ENCODE assay signal across 26 cellular contexts in the genomic region with DNA sequence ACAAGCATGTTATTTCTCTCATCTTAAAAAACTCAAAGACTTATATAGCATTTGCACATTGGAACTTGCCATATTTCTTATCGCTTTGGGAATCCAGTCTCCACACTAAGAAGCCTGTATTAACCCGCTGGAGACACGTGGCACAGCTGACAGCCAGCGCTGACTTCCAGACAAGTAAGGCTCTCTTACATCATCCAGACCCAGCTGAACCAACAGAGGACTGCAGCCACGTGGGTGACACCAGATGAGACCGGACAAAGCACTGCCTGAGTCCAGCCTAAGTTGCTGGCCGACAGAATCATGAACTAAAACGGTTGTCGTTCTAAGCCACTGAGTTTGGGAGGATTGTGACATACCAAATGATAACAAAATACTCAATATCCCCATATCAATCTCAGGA. TPM values are rescaled to one million over a fixed set of nuclear protein-coding genes. Genes with fewer than 3 reads are reported as not detected.
DNase-seq lines count a peak whose midpoint lies in the region; FAIRE-seq and TF ChIP-seq lines count a peak whose summit lies in the region.
"Had no signal": no experiment of that assay in that cellular context is flagged by ENCODE, and none has a peak within 500 bp of the region (broad histone marks: within the 10 kb centered on the region; RNA-seq: fewer than 3 reads in every experiment).

No MANE protein-coding gene starts in this region.

- no peak for TF ChIP-seq EP300 in tibial nerve (IDR thresholded peaks at IDR 0.05)

- 70% methylated on average over 9 of the region's 9 CpGs for WGBS in mammary epithelial cell (ENCODE audit: low coverage, missing lambda C conversion rate)
- WGBS in tibial nerve, 2 donors, result 76 to 78% methylated on average over 9 of the region's 9 CpGs

- no peak overlapping the region for H3K4me3 Mint-ChIP-seq in MCF 10A (ENCODE audit: unreplicated experiment)
- H3K4me3 Mint-ChIP-seq: activated CD4-positive, alpha-beta T cell treated with anti-CD3 and anti-CD28 coated beads for 36 hours; activated T-cell treated with anti-CD3 and anti-CD28 coated beads, Interleukin-2, amount 50 U/mL, for 4 hours; brain; CD4-positive, alpha-beta memory T cell; T-helper 1 cell treated with Interleukin-12 subunit alpha and Interleukin-12 subunit beta and Interleukin-4 antibody, amounts not matched to agents 30 μg/mL and 1 μg/mL, for 36 hours had no signal

- no peaks in the 10 kb centered on the region for H3K4me1 Mint-ChIP-seq in MCF 10A (ENCODE audit: insufficient read depth, unreplicated experiment)

- no peaks in the 10 kb centered on the region for H3K36me3 Mint-ChIP-seq in MCF 10A (ENCODE audit: insufficient read depth, unreplicated experiment)
- H3K36me3 Mint-ChIP-seq: CD4-positive, alpha-beta memory T cell had no signal

- H3K4me2 ChIP-seq in mammary epithelial cell (ENCODE audit: insufficient read depth, low read depth, low read length), result no peak overlapping the region

- CTCF ChIA-PET in mammary epithelial cell (lab: Charles Lee; ENCODE audit: low non-redundant PET), result no interaction called here
- CTCF ChIA-PET in MCF 10A (lab: Yijun Ruan, JAX), result interaction anchor here (0.6 to 2.0 kb wide), 7 partner anchors 9 to 465 kb away, joined by 3 to 12 read pairs (median 4); no protein-coding TSS in a partner anchor

- TF ChIP-seq CTCF in mammary epithelial cell (conservative IDR thresholded peaks at IDR 0.05 in 1 of 2, IDR thresholded peaks at IDR 0.05 in 1 of 2; ENCODE audit: extremely low read depth in 1 of 2, insufficient read depth in 1 of 2, low read depth in 1 of 2, low read length in 2 of 2) (no peak), MCF 10A (IDR thresholded peaks at IDR 0.05; ENCODE audit: unreplicated experiment) (no peak), tibial nerve (IDR thresholded peaks at IDR 0.05) (no peak), tibial artery (IDR thresholded peaks at IDR 0.05) (no peak), uterus (IDR thresholded peaks at IDR 0.05) (no peak)

- dilution Hi-C loops in mammary epithelial cell (cut with HindIII; ENCODE audit: low sequenced_read_pairs), result loop anchor here (25.0 kb wide), 1 partner anchor 462 kb away; no protein-coding TSS in a partner anchor

- no peak for TF ChIP-seq POLR2A in tibial nerve (IDR thresholded peaks at IDR 0.05)
- TF ChIP-seq POLR2A in uterus (IDR thresholded peaks at IDR 0.05), result no peak

- H3K9ac ChIP-seq in mammary epithelial cell (ENCODE audit: insufficient read depth, low read length), result no peak overlapping the region

- no peaks in the 10 kb centered on the region for H3K27me3 Mint-ChIP-seq in MCF 10A (ENCODE audit: insufficient read depth, unreplicated experiment)
- H3K27me3 Mint-ChIP-seq: activated CD4-positive, alpha-beta T cell treated with anti-CD3 and anti-CD28 coated beads for 36 hours; CD4-positive, alpha-beta memory T cell had no signal

- no peak overlapping the region for H3K27ac Mint-ChIP-seq in MCF 10A (ENCODE audit: low read depth, unreplicated experiment)
- H3K27ac Mint-ChIP-seq: activated CD4-positive, alpha-beta T cell treated with anti-CD3 and anti-CD28 coated beads for 36 hours; brain; CD4-positive, alpha-beta memory T cell; progenitor cell of endocrine pancreas; T-helper 1 cell treated with Interleukin-12 subunit alpha and Interleukin-12 subunit beta and Interleukin-4 antibody, amounts not matched to agents 30 μg/mL and 1 μg/mL, for 36 hours had no signal

- BruUV-seq in mammary epithelial cell (replicated peaks; lab: Mats Ljungman, UMichigan), result no TSS peak
- BruUV-seq in MCF 10A (replicated peaks; lab: Mats Ljungman, UMichigan), result no TSS peak

- H3K27ac ChIP-seq in mammary epithelial cell (ENCODE audit: insufficient read depth, low read depth, low read length), result no peak overlapping the region
- no peak overlapping the region for H3K27ac ChIP-seq in tibial nerve
- no peak overlapping the region for H3K27ac ChIP-seq in tibial artery
- H3K27ac ChIP-seq in uterus, result no peak overlapping the region
- H3K27ac ChIP-seq: SK-N-MC had no signal

- FAIRE-seq in frontal cortex (lab: Jason Lieb, UNC), result peak; percentile 79
- FAIRE-seq: A204.1, GM12892 had no signal

- H3K79me2 ChIP-seq in mammary epithelial cell (ENCODE audit: insufficient read depth, low read length), result no peaks in the 10 kb centered on the region

- H3K4me1 ChIP-seq in mammary epithelial cell (ENCODE audit: insufficient read depth, low read length) (no peaks in the 10 kb centered on the region), tibial nerve (no peaks in the 10 kb centered on the region), tibial artery (no peaks in the 10 kb centered on the region), uterus (no peaks in the 10 kb centered on the region)

- H4K20me1 ChIP-seq in mammary epithelial cell (ENCODE audit: insufficient read depth, low read length), result no peaks in the 10 kb centered on the region

- H3K4me3 ChIP-seq in mammary epithelial cell (replicated peaks in 1 of 3; ENCODE audit: insufficient read depth in 1 of 3, low read depth in 2 of 3, low read length in 3 of 3), result no peak overlapping the region
- H3K4me3 ChIP-seq in tibial nerve, result no peak overlapping the region
- H3K4me3 ChIP-seq in tibial artery, result no peak overlapping the region
- no peak overlapping the region for H3K4me3 ChIP-seq in uterus
- H3K4me3 ChIP-seq: SK-N-MC had no signal

- H3K9me3 ChIP-seq in mammary epithelial cell (replicated peaks; ENCODE audit: insufficient read depth, low read length), result no peaks in the 10 kb centered on the region
- H3K9me3 ChIP-seq in tibial nerve, result peaks cover 0 to 3% (median 0%) of the 10 kb centered on the region in 4 donors
- H3K9me3 ChIP-seq in tibial artery, result peaks cover 0 to 10% (median 0%) of the 10 kb centered on the region in 3 donors
- H3K9me3 ChIP-seq in uterus, result no peaks in the 10 kb centered on the region

- H3K9me3 Mint-ChIP-seq in MCF 10A (ENCODE audit: unreplicated experiment), result no peaks in the 10 kb centered on the region
- H3K9me3 Mint-ChIP-seq: activated T-cell treated with anti-CD3 and anti-CD28 coated beads, Interleukin-2, amount 50 U/mL, for 4 hours; CD4-positive, alpha-beta memory T cell; T-helper 1 cell treated with Interleukin-12 subunit alpha and Interleukin-12 subunit beta and Interleukin-4 antibody, amounts not matched to agents 30 μg/mL and 1 μg/mL, for 36 hours had no signal

- POLR2A ChIA-PET in MCF 10A (lab: Yijun Ruan, JAX), result interaction anchor here (0.8 kb wide), 2 partner anchors 9 to 16 kb away, joined by 3 read pairs; no protein-coding TSS in a partner anchor

- intact Hi-C loops in mammary epithelial cell (cut with micrococcal nuclease) (no loop called here), MCF 10A (cut with micrococcal nuclease) (no loop called here), tibial artery (cut with DNase I; ENCODE audit: low total_unique reads) (loop anchor here (5.0 kb wide), 1 partner anchor 457 kb away; no protein-coding TSS in a partner anchor), uterus (cut with DNase I; ENCODE audit: low total_unique reads) (no loop called here)

- peaks cover 4% of the 10 kb centered on the region for H3K27me3 ChIP-seq in mammary epithelial cell (ENCODE audit: insufficient read depth, low read length)
- no peaks in the 10 kb centered on the region for H3K27me3 ChIP-seq in tibial nerve
- H3K27me3 ChIP-seq in tibial artery, result no peaks in the 10 kb centered on the region
- no peaks in the 10 kb centered on the region for H3K27me3 ChIP-seq in uterus

- no peaks in the 10 kb centered on the region for H3K36me3 ChIP-seq in mammary epithelial cell (ENCODE audit: insufficient read depth, low read length)
- no peaks in the 10 kb centered on the region for H3K36me3 ChIP-seq in tibial nerve
- no peaks in the 10 kb centered on the region for H3K36me3 ChIP-seq in tibial artery
- no peaks in the 10 kb centered on the region for H3K36me3 ChIP-seq in uterus

- peak overlapping the region; percentile 6 for H2AFZ ChIP-seq in mammary epithelial cell (ENCODE audit: low read depth, low read length)

- in situ Hi-C loops in mammary epithelial cell (cut with MboI; ENCODE audit: low sequenced_read_pairs in 2 of 2), result loop anchor here in 1 of 2 donors (25.0 kb wide), 2 partner anchors 237 to 462 kb away; no protein-coding TSS in a partner anchor

- DNase-seq in mammary epithelial cell (no peak), MCF 10A (ENCODE audit: unreplicated experiment) (no peak), frontal cortex (ENCODE audit: low spot score in 2 of 2) (peak in 1 of 2 donors; percentile 38), middle frontal gyrus (ENCODE audit: extremely low spot score, low spot score) (peak; percentile 36), tibial nerve (ENCODE audit: low spot score in 2 of 2) (peak; percentile 42 to 47), tibial artery (no peak), uterus (no peak), mesenteric fat pad (ENCODE audit: low spot score) (no peak)
- DNase-seq: activated CD4-positive, alpha-beta T cell treated with anti-CD3 and anti-CD28 coated beads for 36 hours; activated gamma-delta T cell treated with Interleukin-2 at 50 U/mL for 16 hours; activated T-cell treated with anti-CD3 and anti-CD28 coated beads, Interleukin-2, amount 50 U/mL, for 4 hours; CD4-positive, alpha-beta memory T cell; EL; islet precursor cell; NCI-H1092; NCI-H1930; NCI-H69; stimulated activated naive CD8-positive, alpha-beta T cell treated with anti-CD3 and anti-CD28 coated beads, Interleukin-15, Interleukin-2, amounts not matched to agents 100 U/mL and 50 U/mL, for 24 hours; trophoblast cell had no signal

RNA-seq across cellular contexts. Expression of gene CD247, which starts 6.3 kb away (rescaled TPM):
- total RNA-seq in mammary epithelial cell, result not detected
- polyA plus RNA-seq in mammary epithelial cell, result 0.07 TPM
- polyA minus RNA-seq in mammary epithelial cell, result not detected
- total RNA-seq in MCF 10A (2022), result not detected in 2 replicates
- total RNA-seq in frontal cortex, result 1.2 TPM
- 1 to 10 TPM in 3 of 4 donors, not detected in 1; 1.2 to 1.5 (median 1.4) TPM for total RNA-seq in tibial nerve
- total RNA-seq in uterus, result 1 to 10 TPM in 2 of 4 donors, not detected in 2; 1.6 to 3.3 TPM
- 2.1 TPM for total RNA-seq in mesenteric fat pad
- total RNA-seq: progenitor cell of endocrine pancreas had no signal
- polyA plus RNA-seq: neural cell had no signal

RNA-seq across cellular contexts. Expression of gene CREG1, which starts 28.9 kb away (rescaled TPM):
- 100 to 1,000 TPM; 105 to 242 TPM for total RNA-seq in mammary epithelial cell
- polyA plus RNA-seq in mammary epithelial cell, result 179 TPM
- polyA minus RNA-seq in mammary epithelial cell, result 66.8 TPM
- total RNA-seq in MCF 10A (2022), result 136 and 154 TPM in 2 replicates
- 42.4 TPM for total RNA-seq in frontal cortex
- 100 to 1,000 TPM; 154 to 191 (median 164) TPM for total RNA-seq in tibial nerve
- total RNA-seq in uterus, result 100 to 1,000 TPM in 2 of 4 donors, 10 to 100 TPM in 2; 72.7 to 161 (median 91.0) TPM
- 185 TPM for total RNA-seq in mesenteric fat pad

Comparison
In these comparisons a context has a peak if more than half of its experiments do, and no peak if none do; other contexts are left out.
1. DNase-seq: peak in middle frontal gyrus (single experiment) and tibial nerve (2 of 2); none in mammary epithelial cell (single experiment), MCF 10A (single experiment), tibial artery (0 of 2), uterus (0 of 2) and mesenteric fat pad (single experiment).